In the genomic region with DNA sequence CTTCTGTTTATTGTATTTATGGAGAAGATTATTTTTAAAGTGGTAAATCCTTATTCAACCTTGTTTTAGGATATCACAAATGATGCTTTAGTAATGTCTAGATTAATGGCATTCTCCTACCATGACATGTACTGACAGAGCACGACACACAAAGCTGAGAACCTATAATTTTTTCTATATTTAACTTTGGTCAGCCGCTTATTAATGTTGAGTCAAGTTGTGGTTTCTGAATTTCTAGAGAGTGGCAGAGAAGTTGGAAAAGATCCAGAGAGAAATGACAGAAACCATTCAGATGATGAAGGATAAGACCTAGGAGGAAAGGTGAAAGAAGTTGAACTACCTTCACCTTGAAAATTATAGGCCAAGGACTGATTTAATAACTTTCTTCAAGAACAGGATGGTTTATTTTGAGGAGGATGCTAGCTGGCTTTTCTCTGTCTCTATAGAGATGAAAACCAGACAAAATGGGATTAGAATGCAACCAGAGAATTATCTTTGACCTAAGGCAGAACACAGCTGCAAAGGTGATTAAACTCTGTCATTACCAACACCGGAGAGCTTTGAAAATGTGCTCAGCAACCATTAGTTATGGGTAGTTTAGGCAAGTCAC, we compare ENCODE assay signal across 16 cellular contexts.
DNase-seq lines count a peak whose midpoint lies in the region; ATAC-seq and TF ChIP-seq lines count a peak whose summit lies in the region.
"Had no signal": no experiment of that assay in that cellular context is flagged by ENCODE, and none has a peak within 500 bp of the region (broad histone marks: within the 10 kb centered on the region; RNA-seq: fewer than 3 reads in every experiment).

No MANE protein-coding gene starts in this region.

- H3K4me3 ChIP-seq in upper lobe of left lung, result no peak overlapping the region
- H3K4me3 ChIP-seq: gastroesophageal sphincter, MG63, SK-N-MC, tibial artery had no signal

- 52 to 54% methylated on average over 3 of the region's 3 CpGs for WGBS in upper lobe of left lung, 2 donors

- H3K9me3 ChIP-seq in upper lobe of left lung, result peaks cover 0 to 11% (median 2%) of the 10 kb centered on the region in 4 donors
- H3K9me3 ChIP-seq: Caco-2, MG63 had no signal

- H3K27me3 ChIP-seq in foreskin keratinocyte (no peaks in the 10 kb centered on the region), upper lobe of left lung (no peaks in the 10 kb centered on the region)
- H3K27me3 ChIP-seq: gastroesophageal sphincter, MG63, tibial artery had no signal

- H3K27ac ChIP-seq in foreskin keratinocyte (no peak overlapping the region), upper lobe of left lung (no peak overlapping the region)
- H3K27ac ChIP-seq: gastroesophageal sphincter, HL-60, SK-N-MC, tibial artery had no signal

- no peak for TF ChIP-seq EP300 in upper lobe of left lung (IDR thresholded peaks at IDR 0.05)

- ATAC-seq in foreskin keratinocyte (peak; percentile 89), upper lobe of left lung (ENCODE audit: low FRiP score in 2 of 2) (no peak)
- ATAC-seq: gastroesophageal sphincter had no signal

- DNase-seq in Daoy (ENCODE audit: low read depth) (peak; percentile 14), LoVo (ENCODE audit: low spot score) (peak; percentile 31), SW480 (ENCODE audit: low spot score) (peak; percentile 27), foreskin keratinocyte (peak; percentile 67 to 84), DMS 273 treated with DMSO at 0.1 percent for 48 hours (lab: John Stamatoyannopoulos, UW) (no peak), upper lobe of left lung (no peak), KG1 (lab: John Stamatoyannopoulos, UW) (no peak)
- DNase-seq in activated CD4-positive, alpha-beta T cell treated with anti-CD3 and anti-CD28 coated beads for 4 hours, result no peak
- DNase-seq: activated gamma-delta T cell treated with Interleukin-2 at 50 U/mL for 16 hours, Caco-2, MG63, occipital lobe, tibial artery had no signal

- TF ChIP-seq CTCF in foreskin keratinocyte (conservative IDR thresholded peaks at IDR 0.05), result no peak
- TF ChIP-seq CTCF in upper lobe of left lung (IDR thresholded peaks at IDR 0.05), result no peak

- TF ChIP-seq POLR2A in upper lobe of left lung (IDR thresholded peaks at IDR 0.05), result no peak

- H3K36me3 ChIP-seq in upper lobe of left lung, result no peaks in the 10 kb centered on the region
- H3K36me3 ChIP-seq: gastroesophageal sphincter, MG63, tibial artery had no signal

- H3K4me1 ChIP-seq in foreskin keratinocyte, result peaks cover 15% of the 10 kb centered on the region
- H3K4me1 ChIP-seq in upper lobe of left lung, result no peaks in the 10 kb centered on the region
- H3K4me1 ChIP-seq: Caco-2, gastroesophageal sphincter, tibial artery had no signal

Comparison
In these comparisons a context has a peak if more than half of its experiments do, and no peak if none do; other contexts are left out.
1. DNase-seq: peak in Daoy (single experiment), LoVo (single experiment), SW480 (single experiment) and foreskin keratinocyte (2 of 2); none in DMS 273 treated with DMSO at 0.1 percent for 48 hours (single experiment), upper lobe of left lung (0 of 2), KG1 (single experiment) and activated CD4-positive, alpha-beta T cell treated with anti-CD3 and anti-CD28 coated beads for 4 hours (0 of 2).